ENCODE assay signal across 1 cellular context in genomic region chr19:24053601-24054000, GRCh38.
TF ChIP-seq lines count a peak whose summit lies in the region.

No MANE protein-coding gene starts in this region.

TF ChIP-seq in A549, 52 proteins besides CTCF, POLR2A, EP300 and RAD21 (continued from another document):
- TF ChIP-seq RCOR1 (IDR thresholded peaks at IDR 0.05; ENCODE audit: low read depth, low read length) (no peak), CHD4 (IDR thresholded peaks at IDR 0.05; ENCODE audit: borderline replicate concordance) (no peak), BHLHE40 (IDR thresholded peaks at IDR 0.05; ENCODE audit: low read depth, low read length) (no peak), EHMT2 (IDR thresholded peaks at IDR 0.05; ENCODE audit: low read depth) (no peak)
- TF ChIP-seq, protein P1, sequence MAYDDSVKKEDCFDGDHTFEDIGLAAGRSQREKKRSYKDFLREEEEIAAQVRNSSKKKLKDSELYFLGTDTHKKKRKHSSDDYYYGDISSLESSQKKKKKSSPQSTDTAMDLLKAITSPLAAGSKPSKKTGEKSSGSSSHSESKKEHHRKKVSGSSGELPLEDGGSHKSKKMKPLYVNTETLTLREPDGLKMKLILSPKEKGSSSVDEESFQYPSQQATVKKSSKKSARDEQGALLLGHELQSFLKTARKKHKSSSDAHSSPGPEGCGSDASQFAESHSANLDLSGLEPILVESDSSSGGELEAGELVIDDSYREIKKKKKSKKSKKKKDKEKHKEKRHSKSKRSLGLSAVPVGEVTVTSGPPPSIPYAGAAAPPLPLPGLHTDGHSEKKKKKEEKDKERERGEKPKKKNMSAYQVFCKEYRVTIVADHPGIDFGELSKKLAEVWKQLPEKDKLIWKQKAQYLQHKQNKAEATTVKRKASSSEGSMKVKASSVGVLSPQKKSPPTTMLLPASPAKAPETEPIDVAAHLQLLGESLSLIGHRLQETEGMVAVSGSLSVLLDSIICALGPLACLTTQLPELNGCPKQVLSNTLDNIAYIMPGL (CRISPR knock-in tag; IDR thresholded peaks at IDR 0.05; ENCODE audit: borderline replicate concordance): no peak
TF ChIP-seq in A549: peak in this region for 0.
